8 cellular contexts compared by ENCODE assay signal in genomic region chr13:29527511-29527910, GRCh38.
"Had no signal": no experiment of that assay in that cellular context is flagged by ENCODE, and none has a peak within 500 bp of the region (broad histone marks: within the 10 kb centered on the region; RNA-seq: fewer than 3 reads in every experiment).

No MANE protein-coding gene starts in this region.

- H3K9ac ChIP-seq: GM23248 had no signal

- H2AFZ ChIP-seq: GM23248 had no signal

- H3K4me3 ChIP-seq: GM23248, HAP-1, K562 had no signal

- H3K27ac ChIP-seq: GM23248, HL-60 had no signal

- DNase-seq: GM23248, GOT3, H7, HFFc6, IMR-90 had no signal

- H3K4me1 ChIP-seq: HAP-1 had no signal

- H3K9me3 ChIP-seq: HAP-1 had no signal
